ENCODE assay signal across 15 cellular contexts in genomic region chr22:48889209-48889830, GRCh38.
DNase-seq lines count a peak whose midpoint lies in the region; ATAC-seq and TF ChIP-seq lines count a peak whose summit lies in the region.
"Had no signal": no experiment of that assay in that cellular context is flagged by ENCODE, and none has a peak within 500 bp of the region (broad histone marks: within the 10 kb centered on the region; RNA-seq: fewer than 3 reads in every experiment).

No MANE protein-coding gene starts in this region.

- no CpG with 5 or more reads among the region's 14 CpGs for WGBS in H9 (ENCODE audit: extremely low coverage, insufficient read length, low lambda C conversion rate)

- H3K27me3 ChIP-seq in H9 (ENCODE audit: insufficient read depth, low read length), result no peaks in the 10 kb centered on the region
- no peaks in the 10 kb centered on the region for H3K27me3 ChIP-seq in right atrium auricular region

- H3K9me3 ChIP-seq in H9 (ENCODE audit: control insufficient read depth, low read depth, low read length) (no peaks in the 10 kb centered on the region), right atrium auricular region (peaks cover 0 to 6% of the 10 kb centered on the region in 2 donors)
- H3K9me3 ChIP-seq: HAP-1 had no signal

- H2BK120ac ChIP-seq in H9 (ENCODE audit: low read depth, low read length, poor library complexity, severe bottlenecking), result no peak overlapping the region

- no peak overlapping the region for H3K4me3 ChIP-seq in right atrium auricular region
- H3K4me3 ChIP-seq: HAP-1 had no signal

- H4K20me1 ChIP-seq in H9 (ENCODE audit: control insufficient read depth, insufficient read depth, insufficient read length), result no peaks in the 10 kb centered on the region

- ATAC-seq in GM21529 (IDR thresholded peaks at IDR 0.05; ENCODE audit: unreplicated experiment), result no peak
- ATAC-seq: Panc1 had no signal

- no peak overlapping the region for H4K5ac ChIP-seq in H9 (ENCODE audit: insufficient read length, low read depth, low read length)

- H3K23me2 ChIP-seq in H9 (ENCODE audit: insufficient read length, low read depth, low read length, poor library complexity, severe bottlenecking), result no peaks in the 10 kb centered on the region

- no peaks in the 10 kb centered on the region for H3K79me2 ChIP-seq in H9 (ENCODE audit: insufficient read depth, low read length)

- no peak overlapping the region for H3K56ac ChIP-seq in H9 (ENCODE audit: insufficient read length, low read depth, low read length)

- no peak overlapping the region for H3K18ac ChIP-seq in H9 (ENCODE audit: insufficient read length, low read depth, low read length)

- H3K9ac ChIP-seq in H9 (ENCODE audit: extremely low read depth, insufficient read length, low read length), result no peak overlapping the region

- no peak overlapping the region for H2BK12ac ChIP-seq in H9 (ENCODE audit: insufficient read length, low read depth, low read length)

- H3K79me1 ChIP-seq in H9 (ENCODE audit: insufficient read depth, low read depth, low read length, poor library complexity, severe bottlenecking), result no peaks in the 10 kb centered on the region

- TF ChIP-seq CTCF in H9 (conservative IDR thresholded peaks at IDR 0.05) (no peak), right atrium auricular region (IDR thresholded peaks at IDR 0.05) (no peak)

- H3K27me3 Mint-ChIP-seq in H9 (ENCODE audit: low read depth), result peaks cover 37% of the 10 kb centered on the region

- H3K27ac Mint-ChIP-seq in H9, result peak overlapping the region in 1 of 3 experiments; percentile 30; a peak in 3 of 7 replicates

- H3K4me1 Mint-ChIP-seq in H9, result peaks cover 0 to 4% of the 10 kb centered on the region in 2 experiments; a peak in 1 of 4 replicates

- no peak overlapping the region for H2AK5ac ChIP-seq in H9 (ENCODE audit: insufficient read length, low read length)

- peaks cover 0 to 2% (median 0%) of the 10 kb centered on the region in 3 experiments; a peak in 1 of 7 replicates for H3K36me3 Mint-ChIP-seq in H9 (ENCODE audit: insufficient read depth in 1 of 3, low read depth in 3 of 3)

- no peak overlapping the region for H4K8ac ChIP-seq in H9 (replicated peaks; ENCODE audit: insufficient read length, low read depth, low read length)

- H3K4ac ChIP-seq in H9 (ENCODE audit: low read depth, low read length), result no peak overlapping the region

- DNase-seq in activated T-cell treated with anti-CD3 and anti-CD28 coated beads, Interleukin-2, amount 50 U/mL, for 1 hour, result peak; percentile 4
- DNase-seq in activated T-cell treated with anti-CD3 and anti-CD28 coated beads for 4 hours (no peak), H9 (peak; percentile 22), right atrium auricular region (ENCODE audit: low spot score) (peak; percentile 49), posterior vena cava (ENCODE audit: low spot score) (peak; percentile 58), NCI-H146 treated with DMSO at 0.1 percent for 48 hours (lab: John Stamatoyannopoulos, UW; ENCODE audit: unreplicated experiment) (no peak)
- DNase-seq in stimulated activated naive CD4-positive, alpha-beta T cell (lab: John Stamatoyannopoulos, UW), result no peak
- DNase-seq: C1 segment of cervical spinal cord, EL, NCI-H1417 treated with DMSO at 0.1 percent for 48 hours, NCI-H2029 treated with DMSO at 0.1 percent for 48 hours, NCI-H510A treated with DMSO at 0.1 percent for 48 hours had no signal

- H3K4me2 ChIP-seq in H9 (ENCODE audit: insufficient read depth, insufficient read length, low read length), result no peak overlapping the region

- no peak overlapping the region for H3K23ac ChIP-seq in H9 (ENCODE audit: insufficient read length, low read depth, low read length)

- H3K36me3 ChIP-seq in right atrium auricular region, result no peaks in the 10 kb centered on the region
- H3K36me3 ChIP-seq: HAP-1 had no signal

- H2BK5ac ChIP-seq in H9 (ENCODE audit: insufficient read length, low read length), result no peak overlapping the region

- H3K4me1 ChIP-seq in H9 (ENCODE audit: insufficient read depth, low read length), result no peaks in the 10 kb centered on the region
- H3K4me1 ChIP-seq in right atrium auricular region, result no peaks in the 10 kb centered on the region
- H3K4me1 ChIP-seq: HAP-1 had no signal

- no peak overlapping the region for H3K14ac ChIP-seq in H9 (ENCODE audit: insufficient read depth, low read length)

- H3K4me3 Mint-ChIP-seq in H9, result no peak overlapping the region

- no peak overlapping the region for H2BK20ac ChIP-seq in H9 (ENCODE audit: low read depth, low read length, poor library complexity, severe bottlenecking)

- H3K9me3 Mint-ChIP-seq in H9, result no peaks in the 10 kb centered on the region

- H3K27ac ChIP-seq in H9 (ENCODE audit: insufficient read length, low read depth, low read length) (no peak overlapping the region), right atrium auricular region (no peak overlapping the region)

- no peak overlapping the region for H4K91ac ChIP-seq in H9 (ENCODE audit: insufficient read length, low read depth, low read length)

- intact Hi-C loops in posterior vena cava (cut with DNase I), result loop anchor here in 1 of 2 donors (5.0 kb wide), 1 partner anchor 962 kb away; no protein-coding TSS in a partner anchor

- H2AFZ ChIP-seq in H9 (ENCODE audit: low read length), result no peak overlapping the region

- no peak overlapping the region for H3T11ph ChIP-seq in H9 (ENCODE audit: low read length)

- H2BK15ac ChIP-seq in H9 (ENCODE audit: low read depth, low read length), result no peak overlapping the region

Comparison
In these comparisons a context has a peak if more than half of its experiments do, and no peak if none do; other contexts are left out.
1. DNase-seq: peak in activated T-cell treated with anti-CD3 and anti-CD28 coated beads, Interleukin-2, amount 50 U/mL, for 1 hour (single experiment), H9 (single experiment), right atrium auricular region (single experiment) and posterior vena cava (single experiment); none in activated T-cell treated with anti-CD3 and anti-CD28 coated beads for 4 hours (single experiment), stimulated activated naive CD4-positive, alpha-beta T cell (0 of 6) and NCI-H146 treated with DMSO at 0.1 percent for 48 hours (single experiment).